Comparison of ENCODE assay signal across 1 cellular context in the genomic region with DNA sequence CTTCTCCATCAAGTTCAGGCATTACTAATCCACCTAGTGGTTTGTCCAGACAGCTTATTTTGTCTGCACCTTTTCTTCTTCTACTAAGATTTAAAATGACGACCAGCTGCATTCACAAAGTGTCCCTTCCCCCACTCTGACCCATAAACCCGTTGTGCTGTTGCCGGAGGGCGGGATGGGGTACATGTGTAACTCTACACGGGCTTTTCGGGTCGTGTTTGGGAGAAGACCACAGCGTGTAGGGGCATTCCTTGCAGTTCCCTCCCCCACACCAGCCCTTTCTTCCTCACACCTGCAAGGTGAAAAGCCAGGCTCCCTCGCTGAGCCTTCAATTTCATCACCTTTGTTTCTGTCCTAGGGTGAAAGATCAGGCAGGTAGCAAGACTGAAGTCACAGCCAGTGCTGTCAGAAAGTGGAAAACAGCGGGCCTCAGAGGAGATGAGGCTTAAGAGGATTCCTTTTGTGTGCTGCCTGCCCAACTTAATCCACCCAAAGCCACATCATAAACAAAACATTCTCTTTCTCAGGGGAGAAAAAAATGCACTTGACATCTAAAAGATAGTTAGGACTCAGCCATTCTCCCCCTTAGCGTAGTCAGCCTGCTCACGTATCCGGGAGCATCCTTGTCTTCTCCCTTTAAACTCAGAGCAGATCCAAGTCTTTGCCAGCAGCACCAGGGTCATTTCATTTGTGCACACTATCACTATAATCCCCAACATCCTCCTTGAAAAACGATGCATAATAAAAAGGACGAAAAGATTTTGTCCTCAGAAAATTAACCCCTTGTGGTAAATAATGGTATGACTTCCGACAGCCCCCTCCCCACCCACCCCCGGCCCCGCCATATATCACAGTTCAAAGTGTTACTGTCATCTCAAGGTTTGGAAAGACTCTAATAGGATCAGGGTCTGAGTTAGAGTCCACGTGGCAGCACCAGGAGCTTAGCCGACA.
TF ChIP-seq lines count a peak whose summit lies in the region.

No MANE protein-coding gene starts in this region.

TF ChIP-seq in H1, 55 proteins besides CTCF, POLR2A, EP300 and RAD21:
- TF ChIP-seq TEAD4 (IDR thresholded peaks at IDR 0.05; ENCODE audit: low read depth, low read length) (0 out of 2 replicates have a peak, but pooled peaks have one; percentile 14), SP1 (IDR thresholded peaks at IDR 0.05; ENCODE audit: low read depth, low read length) (peak; percentile 41; the same call in 1 of the 2 replicates), CEBPB (IDR thresholded peaks at IDR 0.05; ENCODE audit: low read depth, low read length) (0 out of 2 replicates have a peak, but pooled peaks have one; percentile 42), KDM5A (IDR thresholded peaks at IDR 0.05; ENCODE audit: low read length) (no peak), ZNF274 (IDR thresholded peaks at IDR 0.05; ENCODE audit: borderline replicate concordance, extremely low read depth, low read length) (no peak), TAF1 (IDR thresholded peaks at IDR 0.05; ENCODE audit: low read depth, low read length) (no peak), TCF12 (IDR thresholded peaks at IDR 0.05; ENCODE audit: low read depth, low read length) (peak; percentile 77; the same call in 1 of the 2 replicates), SP2 (IDR thresholded peaks at IDR 0.05; ENCODE audit: low read length) (no peak), ASH2L (IDR thresholded peaks at IDR 0.05; ENCODE audit: low read length) (peak; percentile 82)
- TF ChIP-seq, protein P1, sequence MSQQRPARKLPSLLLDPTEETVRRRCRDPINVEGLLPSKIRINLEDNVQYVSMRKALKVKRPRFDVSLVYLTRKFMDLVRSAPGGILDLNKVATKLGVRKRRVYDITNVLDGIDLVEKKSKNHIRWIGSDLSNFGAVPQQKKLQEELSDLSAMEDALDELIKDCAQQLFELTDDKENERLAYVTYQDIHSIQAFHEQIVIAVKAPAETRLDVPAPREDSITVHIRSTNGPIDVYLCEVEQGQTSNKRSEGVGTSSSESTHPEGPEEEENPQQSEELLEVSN (IDR thresholded peaks at IDR 0.05): peak; percentile 56
- TF ChIP-seq, protein P2, sequence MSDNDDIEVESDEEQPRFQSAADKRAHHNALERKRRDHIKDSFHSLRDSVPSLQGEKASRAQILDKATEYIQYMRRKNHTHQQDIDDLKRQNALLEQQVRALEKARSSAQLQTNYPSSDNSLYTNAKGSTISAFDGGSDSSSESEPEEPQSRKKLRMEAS (IDR thresholded peaks at IDR 0.05): 0 out of 2 replicates have a peak, but pooled peaks have one; percentile 16
